Comparison of ENCODE assay signal across 36 cellular contexts in the genomic region with DNA sequence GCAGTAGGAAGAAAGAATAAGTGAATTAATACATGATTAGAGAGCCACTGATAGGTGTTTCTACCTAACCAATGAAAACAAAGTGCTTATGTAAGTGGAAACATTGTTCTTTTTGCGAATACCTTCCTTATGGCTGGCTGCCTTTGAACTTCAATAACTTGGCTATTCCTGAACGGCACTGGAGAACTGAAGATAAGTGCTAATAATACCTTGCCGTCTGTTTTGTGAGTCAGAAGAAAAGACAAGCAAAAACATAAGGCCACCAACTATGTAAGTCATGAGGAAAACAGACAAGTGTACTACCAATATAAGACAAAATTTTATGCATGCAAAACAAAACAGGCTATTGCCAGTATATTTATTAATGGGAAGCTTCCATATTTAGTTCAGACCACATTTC.
"Had no signal": no experiment of that assay in that cellular context is flagged by ENCODE, and none has a peak within 500 bp of the region (broad histone marks: within the 10 kb centered on the region; RNA-seq: fewer than 3 reads in every experiment).

No MANE protein-coding gene starts in this region.

- ATAC-seq: activated CD8-positive, alpha-beta T cell treated with anti-CD3 and anti-CD28 coated beads for 36 hours; activated naive CD4-positive, alpha-beta T cell treated with anti-CD3 and anti-CD28 coated beads, Interleukin-2, amount 50 U/mL, for 72 hours; activated T-cell treated with anti-CD3 and anti-CD28 coated beads, Interleukin-2, amount 50 U/mL, for 4 hours; activated T-cell treated with anti-CD3 and anti-CD28 coated beads, Interleukin-2, amount 50 U/mL, for 72 hours; activated T-helper 17 cell treated with anti-CD3 and anti-CD28 coated beads, Interleukin-2, amount 50 U/mL, for 72 hours had no signal

- H3K27ac ChIP-seq: adrenal gland, VCaP had no signal

- H3K4me3 Mint-ChIP-seq: activated B cell treated with CpG ODN at 0.5 μM for 24 hours; activated CD4-positive, alpha-beta memory T cell treated with anti-CD3 and anti-CD28 coated beads for 36 hours; activated CD4-positive, alpha-beta T cell treated with anti-CD3 and anti-CD28 coated beads, Interleukin-2, amount 10 ng/mL, durations not matched to agents 24 days and 14 days; activated CD8-positive, alpha-beta T cell treated with anti-CD3 and anti-CD28 coated beads for 36 hours; activated naive CD4-positive, alpha-beta T cell treated with anti-CD3 and anti-CD28 coated beads for 36 hours; activated naive CD8-positive, alpha-beta T cell treated with anti-CD3 and anti-CD28 coated beads for 36 hours; activated T-cell treated with anti-CD3 and anti-CD28 coated beads, Interleukin-2, amount 50 U/mL, for 4 hours; activated T-cell treated with anti-CD3 and anti-CD28 coated beads, Interleukin-2, amount 50 U/mL, for 72 hours; activated T-helper 1 cell treated with anti-CD3 and anti-CD28 coated beads, Interleukin-12 subunit alpha, Interleukin-12 subunit beta, Interleukin-2, Interleukin-4 antibody, amounts not matched to agents 30 ng/mL and 10 ng/mL and 1 ng/mL, durations not matched to agents 14 hours and 24 hours and 36 hours; activated T-helper 17 cell treated with anti-CD3 and anti-CD28 coated beads, Interleukin-2, amount 50 U/mL, for 72 hours; brain; T-helper 1 cell treated with Interleukin-12 subunit alpha and Interleukin-12 subunit beta and Interleukin-4 antibody, amounts not matched to agents 30 μg/mL and 1 μg/mL, for 36 hours; T-helper 2 cell treated with Interferon-gamma antibody and Interleukin-4, amounts not matched to agents 5 μg/mL and 100 μg/mL, for 36 hours had no signal

- H3K27ac Mint-ChIP-seq: activated B cell treated with CpG ODN at 0.5 μM for 24 hours; activated CD4-positive, alpha-beta memory T cell treated with anti-CD3 and anti-CD28 coated beads for 36 hours; activated CD4-positive, alpha-beta T cell treated with anti-CD3 and anti-CD28 coated beads, Interleukin-2, amount 10 ng/mL, durations not matched to agents 24 days and 14 days; activated CD8-positive, alpha-beta T cell treated with anti-CD3 and anti-CD28 coated beads for 36 hours; activated naive CD4-positive, alpha-beta T cell treated with anti-CD3 and anti-CD28 coated beads for 36 hours; activated naive CD8-positive, alpha-beta T cell treated with anti-CD3 and anti-CD28 coated beads for 36 hours; activated T-cell treated with anti-CD3 and anti-CD28 coated beads, Interleukin-2, amount 50 U/mL, for 72 hours; activated T-helper 1 cell treated with anti-CD3 and anti-CD28 coated beads, Interleukin-12 subunit alpha, Interleukin-12 subunit beta, Interleukin-2, Interleukin-4 antibody, amounts not matched to agents 30 ng/mL and 10 ng/mL and 1 ng/mL, durations not matched to agents 14 hours and 24 hours and 36 hours; activated T-helper 17 cell treated with anti-CD3 and anti-CD28 coated beads, Interleukin-2, amount 50 U/mL, for 72 hours; brain; T-helper 1 cell treated with Interleukin-12 subunit alpha and Interleukin-12 subunit beta and Interleukin-4 antibody, amounts not matched to agents 30 μg/mL and 1 μg/mL, for 36 hours; T-helper 2 cell treated with Interferon-gamma antibody and Interleukin-4, amounts not matched to agents 5 μg/mL and 100 μg/mL, for 36 hours had no signal

- H3K27me3 Mint-ChIP-seq: activated B cell treated with CpG ODN at 0.5 μM for 24 hours; activated CD4-positive, alpha-beta memory T cell treated with anti-CD3 and anti-CD28 coated beads for 36 hours; activated CD4-positive, alpha-beta T cell treated with anti-CD3 and anti-CD28 coated beads, Interleukin-2, amount 10 ng/mL, durations not matched to agents 24 days and 14 days; activated CD8-positive, alpha-beta T cell treated with anti-CD3 and anti-CD28 coated beads for 36 hours; activated naive CD8-positive, alpha-beta T cell treated with anti-CD3 and anti-CD28 coated beads for 36 hours; activated T-helper 17 cell treated with anti-CD3 and anti-CD28 coated beads, Interleukin-2, amount 50 U/mL, for 72 hours; brain had no signal

- H3K4me1 ChIP-seq: adrenal gland had no signal

- H3K27me3 ChIP-seq: adrenal gland had no signal

- H3K9me3 Mint-ChIP-seq: activated B cell treated with CpG ODN at 0.5 μM for 24 hours; activated CD4-positive, alpha-beta memory T cell treated with anti-CD3 and anti-CD28 coated beads for 36 hours; activated CD4-positive, alpha-beta T cell treated with anti-CD3 and anti-CD28 coated beads, Interleukin-2, amount 10 ng/mL, durations not matched to agents 24 days and 14 days; activated CD8-positive, alpha-beta T cell treated with anti-CD3 and anti-CD28 coated beads for 36 hours; activated naive CD4-positive, alpha-beta T cell treated with anti-CD3 and anti-CD28 coated beads for 36 hours; activated naive CD4-positive, alpha-beta T cell treated with anti-CD3 and anti-CD28 coated beads, Interleukin-2, amount 50 U/mL, for 72 hours; activated naive CD8-positive, alpha-beta T cell treated with anti-CD3 and anti-CD28 coated beads for 36 hours; activated T-cell treated with anti-CD3 and anti-CD28 coated beads, Interleukin-2, amount 50 U/mL, for 4 hours; activated T-cell treated with anti-CD3 and anti-CD28 coated beads, Interleukin-2, amount 50 U/mL, for 72 hours; activated T-helper 1 cell treated with anti-CD3 and anti-CD28 coated beads, Interleukin-12 subunit alpha, Interleukin-12 subunit beta, Interleukin-2, Interleukin-4 antibody, amounts not matched to agents 30 ng/mL and 10 ng/mL and 1 ng/mL, durations not matched to agents 14 hours and 24 hours and 36 hours; activated T-helper 17 cell treated with anti-CD3 and anti-CD28 coated beads, Interleukin-2, amount 50 U/mL, for 72 hours; brain; T-helper 1 cell treated with Interleukin-12 subunit alpha and Interleukin-12 subunit beta and Interleukin-4 antibody, amounts not matched to agents 30 μg/mL and 1 μg/mL, for 36 hours; T-helper 2 cell treated with Interferon-gamma antibody and Interleukin-4, amounts not matched to agents 5 μg/mL and 100 μg/mL, for 36 hours had no signal

- FAIRE-seq: bronchial epithelial cell, TTC549 had no signal

- H3K9me3 ChIP-seq: adrenal gland had no signal

- DNase-seq: activated B cell treated with CpG ODN at 0.5 μM for 24 hours; activated CD4-positive, alpha-beta memory T cell treated with anti-CD3 and anti-CD28 coated beads for 36 hours; activated CD4-positive, alpha-beta T cell treated with anti-CD3 and anti-CD28 coated beads for 4 hours; activated CD4-positive, alpha-beta T cell treated with anti-CD3 and anti-CD28 coated beads, Interleukin-2, amount 10 ng/mL, durations not matched to agents 24 days and 14 days; activated CD4-positive, alpha-beta T cell treated with anti-CD3 and anti-CD28 coated beads, Interleukin-2, amount 50 U/mL, for 1 hour; activated CD4-positive, alpha-beta T cell treated with anti-CD3 and anti-CD28 coated beads, Interleukin-2, amount 50 U/mL, for 4 hours; activated CD4-positive, CD25-positive, alpha-beta regulatory T cell treated with anti-CD3 and anti-CD28 coated beads, Interleukin-2, amount 50 U/mL, for 72 hours; activated CD8-positive, alpha-beta memory T cell treated with anti-CD3 and anti-CD28 coated beads, Interleukin-2, amount 50 U/mL, for 4 hours; activated CD8-positive, alpha-beta T cell treated with anti-CD3 and anti-CD28 coated beads for 36 hours; activated effector memory CD4-positive, alpha-beta T cell treated with anti-CD3 and anti-CD28 coated beads, Interleukin-2, amount 50 U/mL, for 16 hours; activated gamma-delta T cell treated with Interleukin-2 at 50 U/mL for 16 hours; activated naive CD4-positive, alpha-beta T cell; activated naive CD4-positive, alpha-beta T cell treated with anti-CD3 and anti-CD28 coated beads for 36 hours; activated naive CD4-positive, alpha-beta T cell treated with anti-CD3 and anti-CD28 coated beads, Interleukin-2, amount 50 U/mL, for 16 hours; activated naive CD8-positive, alpha-beta T cell treated with anti-CD3 and anti-CD28 coated beads for 36 hours; activated T-cell treated with anti-CD3 and anti-CD28 coated beads for 4 hours; activated T-cell treated with anti-CD3 and anti-CD28 coated beads, Interleukin-2, amount 50 U/mL, for 1 hour; activated T-cell treated with anti-CD3 and anti-CD28 coated beads, Interleukin-2, amount 50 U/mL, for 4 hours; activated T-cell treated with anti-CD3 and anti-CD28 coated beads, Interleukin-2, amount 50 U/mL, for 72 hours; adrenal gland; amniotic stem cell; aorta; central memory CD4-positive, alpha-beta T cell; SW 1271; T-helper 1 cell; T-helper 2 cell; T-helper 9 cell had no signal

- H3K4me3 ChIP-seq: adrenal gland had no signal

- H3K4me1 Mint-ChIP-seq: activated B cell treated with CpG ODN at 0.5 μM for 24 hours; activated T-helper 17 cell treated with anti-CD3 and anti-CD28 coated beads, Interleukin-2, amount 50 U/mL, for 72 hours had no signal
